In genomic region chr16:89983550-89983949, GRCh38 we compare ENCODE assay signal across 20 cellular contexts.
"Had no signal": no experiment of that assay in that cellular context is flagged by ENCODE, and none has a peak within 500 bp of the region (broad histone marks: within the 10 kb centered on the region; RNA-seq: fewer than 3 reads in every experiment).

No MANE protein-coding gene starts in this region.

- H3K4me1 ChIP-seq: body of pancreas, gastroesophageal sphincter, left ventricle myocardium inferior, tibial artery had no signal

- H3K4me3 ChIP-seq: body of pancreas, cardiac muscle cell, gastroesophageal sphincter, left ventricle myocardium inferior, tibial artery had no signal

- DNase-seq: activated CD4-positive, CD25-positive, alpha-beta regulatory T cell; activated CD8-positive, alpha-beta memory T cell treated with anti-CD3 and anti-CD28 coated beads, Interleukin-2, amount 50 U/mL, for 48 hours; activated naive CD4-positive, alpha-beta T cell treated with anti-CD3 and anti-CD28 coated beads for 36 hours; anterior cingulate cortex; body of pancreas; head of caudate nucleus; hypothalamus; left ventricle myocardium inferior; naive thymus-derived CD4-positive, alpha-beta T cell; occipital lobe; small intestine; substantia nigra; tibial artery had no signal

- H3K9me3 Mint-ChIP-seq: activated naive CD4-positive, alpha-beta T cell treated with anti-CD3 and anti-CD28 coated beads for 36 hours; naive thymus-derived CD4-positive, alpha-beta T cell; neural crest cell; stimulated activated naive CD8-positive, alpha-beta T cell treated with anti-CD3 and anti-CD28 coated beads, Interleukin-15, Interleukin-2, amounts not matched to agents 100 ng/mL and 50 ng/mL, for 24 hours; T-helper 1 cell treated with Interleukin-12 subunit alpha and Interleukin-12 subunit beta and Interleukin-4 antibody, amounts not matched to agents 30 μg/mL and 1 μg/mL, for 36 hours had no signal

- ATAC-seq: body of pancreas; gastroesophageal sphincter; naive thymus-derived CD4-positive, alpha-beta T cell; sciatic nerve had no signal

- H3K9me3 ChIP-seq: body of pancreas, gastroesophageal sphincter, left ventricle myocardium inferior, tibial artery had no signal

- H3K27ac Mint-ChIP-seq: activated naive CD4-positive, alpha-beta T cell treated with anti-CD3 and anti-CD28 coated beads for 36 hours; stimulated activated naive CD8-positive, alpha-beta T cell treated with anti-CD3 and anti-CD28 coated beads, Interleukin-15, Interleukin-2, amounts not matched to agents 100 ng/mL and 50 ng/mL, for 24 hours; T-helper 1 cell treated with Interleukin-12 subunit alpha and Interleukin-12 subunit beta and Interleukin-4 antibody, amounts not matched to agents 30 μg/mL and 1 μg/mL, for 36 hours had no signal

- H3K4me1 Mint-ChIP-seq: naive thymus-derived CD4-positive, alpha-beta T cell; neural crest cell had no signal

- H3K4me3 Mint-ChIP-seq: activated naive CD4-positive, alpha-beta T cell treated with anti-CD3 and anti-CD28 coated beads for 36 hours; naive thymus-derived CD4-positive, alpha-beta T cell; neural crest cell; stimulated activated naive CD8-positive, alpha-beta T cell treated with anti-CD3 and anti-CD28 coated beads, Interleukin-15, Interleukin-2, amounts not matched to agents 100 ng/mL and 50 ng/mL, for 24 hours; T-helper 1 cell treated with Interleukin-12 subunit alpha and Interleukin-12 subunit beta and Interleukin-4 antibody, amounts not matched to agents 30 μg/mL and 1 μg/mL, for 36 hours had no signal

- H3K27me3 ChIP-seq: body of pancreas, cardiac muscle cell, gastroesophageal sphincter, tibial artery had no signal

- H3K27ac ChIP-seq: body of pancreas, cardiac muscle cell, epithelial cell of prostate, gastroesophageal sphincter, left ventricle myocardium inferior, tibial artery had no signal

- H3K27me3 Mint-ChIP-seq: naive thymus-derived CD4-positive, alpha-beta T cell; stimulated activated naive CD8-positive, alpha-beta T cell treated with anti-CD3 and anti-CD28 coated beads, Interleukin-15, Interleukin-2, amounts not matched to agents 100 ng/mL and 50 ng/mL, for 24 hours had no signal
